Comparison of ENCODE assay signal across 8 cellular contexts in genomic region chr9:70110194-70111041, GRCh38.
DNase-seq lines count a peak whose midpoint lies in the region; ATAC-seq and TF ChIP-seq lines count a peak whose summit lies in the region.

No MANE protein-coding gene starts in this region.

- no peak overlapping the region for H2BK5ac ChIP-seq in mesenchymal stem cell (ENCODE audit: low read depth, low read length, poor library complexity, severe bottlenecking)

- no peak overlapping the region for H2BK15ac ChIP-seq in mesenchymal stem cell (ENCODE audit: low read depth, poor library complexity, severe bottlenecking)

- peak; percentile 6 for ATAC-seq in HG03439 (IDR thresholded peaks at IDR 0.05; ENCODE audit: unreplicated experiment)
- no peak for ATAC-seq in HG03135 (IDR thresholded peaks at IDR 0.05; ENCODE audit: unreplicated experiment)
- ATAC-seq in left lung: no peak

- TF ChIP-seq CTCF in left lung (IDR thresholded peaks at IDR 0.05): no peak

- H3K27me3 ChIP-seq in mesenchymal stem cell (ENCODE audit: control insufficient read depth in 1 of 2, insufficient read depth in 1 of 2, low read length in 2 of 2) (peaks cover 0 to 4% of the 10 kb centered on the region in 2 experiments), left lung (no peaks in the 10 kb centered on the region)

- no peak overlapping the region for H4K91ac ChIP-seq in mesenchymal stem cell (ENCODE audit: low read length)

- no peak overlapping the region for H2AK5ac ChIP-seq in mesenchymal stem cell (ENCODE audit: low read length, severe bottlenecking)

- H2BK12ac ChIP-seq in mesenchymal stem cell (ENCODE audit: low read length in 2 of 2): peak overlapping the region in 1 of 2 experiments; percentile 30

- peaks cover 9% of the 10 kb centered on the region for H3K4me1 ChIP-seq in mesenchymal stem cell (ENCODE audit: control insufficient read depth, insufficient read depth, low read depth, low read length)
- no peaks in the 10 kb centered on the region for H3K4me1 ChIP-seq in left lung

- peaks cover 0 to 21% of the 10 kb centered on the region in 2 experiments for H3K36me3 ChIP-seq in mesenchymal stem cell (ENCODE audit: control insufficient read depth in 1 of 2, insufficient read depth in 2 of 2, low read depth in 1 of 2, low read length in 2 of 2)
- H3K36me3 ChIP-seq in left lung: no peaks in the 10 kb centered on the region

- H3K79me1 ChIP-seq in mesenchymal stem cell (replicated peaks; ENCODE audit: low read length, poor library complexity, severe bottlenecking): peaks cover 27% of the 10 kb centered on the region

- H3K4me2 ChIP-seq in mesenchymal stem cell (ENCODE audit: low read length, poor library complexity, severe bottlenecking): no peak overlapping the region

- no peak overlapping the region for H2BK120ac ChIP-seq in mesenchymal stem cell (ENCODE audit: low read depth, low read length)

- 55% methylated on average over 5 of the region's 6 CpGs for WGBS in mesenchymal stem cell

- intact Hi-C loops in left lung (cut with DNase I): loop anchor here in 1 of 2 donors (5.0 kb wide), 1 partner anchor 143 kb away; no protein-coding TSS in a partner anchor

- in situ Hi-C loops in SK-MEL-5 (cut with HindIII; ENCODE audit: low pct_unique_long_range_greater_than_20kb, low sequenced_read_pairs): loop anchor here (25.0 kb wide), 1 partner anchor 148 kb away; no protein-coding TSS in a partner anchor

- H3K9me3 ChIP-seq in mesenchymal stem cell (ENCODE audit: control insufficient read depth, low read length) (no peaks in the 10 kb centered on the region), left lung (no peaks in the 10 kb centered on the region)

- H4K8ac ChIP-seq in mesenchymal stem cell (ENCODE audit: low read length): no peak overlapping the region

- peak overlapping the region; percentile 65 for H3K9ac ChIP-seq in mesenchymal stem cell (ENCODE audit: low read length)

- peak; percentile 33 for DNase-seq in DMS79 (lab: John Stamatoyannopoulos, UW)
- DNase-seq in SK-MEL-5 (ENCODE audit: low read depth, low spot score): peak; percentile 27
- DNase-seq in mesenchymal stem cell: peak; percentile 38
- DNase-seq in 8988T: no peak
- DNase-seq in amniotic stem cell (lab: John Stamatoyannopoulos, UW): no peak
- no peak for DNase-seq in left lung

- no peak overlapping the region for H3K18ac ChIP-seq in mesenchymal stem cell (ENCODE audit: low read depth in 1 of 2, low read length in 2 of 2)

- H2AFZ ChIP-seq in mesenchymal stem cell (ENCODE audit: low read depth, low read length): no peak overlapping the region

- no peak overlapping the region for H3K14ac ChIP-seq in mesenchymal stem cell (ENCODE audit: low read length in 2 of 2)

- peak overlapping the region in 1 of 2 experiments; percentile 18 for H3K4ac ChIP-seq in mesenchymal stem cell (ENCODE audit: low read depth in 1 of 2, low read length in 2 of 2)

- peak overlapping the region; percentile 51 for H3K27ac ChIP-seq in mesenchymal stem cell (ENCODE audit: low read length, poor library complexity, severe bottlenecking)
- H3K27ac ChIP-seq in left lung: no peak overlapping the region

- H3K4me3 ChIP-seq in mesenchymal stem cell (ENCODE audit: insufficient read depth in 1 of 2, low read depth in 1 of 2, low read length in 2 of 2) (peak overlapping the region in 1 of 2 experiments; percentile 34), left lung (no peak overlapping the region)

- H3K23ac ChIP-seq in mesenchymal stem cell (ENCODE audit: low read length in 2 of 2): no peak overlapping the region

Comparison
In these comparisons a context has a peak if more than half of its experiments do, and no peak if none do; other contexts are left out.
1. DNase-seq: peak in DMS79 (single experiment), SK-MEL-5 (single experiment) and mesenchymal stem cell (single experiment); none in 8988T (single experiment), amniotic stem cell (single experiment) and left lung (0 of 2).